8 cellular contexts compared by ENCODE assay signal in genomic region chr10:60733189-60733815, GRCh38. TPM values are rescaled to one million over a fixed set of nuclear protein-coding genes. Genes with fewer than 3 reads are reported as not detected.
A peak's percentile ranks its signal among the peaks of the same experiment; 100 is the strongest.
DNase-seq lines count a peak whose midpoint lies in the region; ATAC-seq and TF ChIP-seq lines count a peak whose summit lies in the region.

No MANE protein-coding gene starts in this region.

- H3K27me3 Mint-ChIP-seq in CD4-positive, CD25-positive, alpha-beta regulatory T cell, result peaks cover 34% of the 10 kb centered on the region
- no peaks in the 10 kb centered on the region for H3K27me3 Mint-ChIP-seq in WTC11 (ENCODE audit: low read depth)
- peaks cover 31% of the 10 kb centered on the region for H3K27me3 Mint-ChIP-seq in dendritic cell treated with granulocyte-macrophage colony-stimulating factor and Interleukin-4, amounts not matched to agents 40 ng/mL and 50 ng/mL, for 4 days

- TF ChIP-seq POLR2A in stomach (IDR thresholded peaks at IDR 0.05), result no peak

- peaks cover 42% of the 10 kb centered on the region for H3K27me3 ChIP-seq in CD4-positive, CD25-positive, alpha-beta regulatory T cell (ENCODE audit: control insufficient read depth, insufficient read depth, low read length)
- peaks cover 25 to 70% of the 10 kb centered on the region in 2 experiments for H3K27me3 ChIP-seq in mesenchymal stem cell (ENCODE audit: control insufficient read depth in 1 of 2, insufficient read depth in 1 of 2, low read length in 2 of 2)
- peaks cover 0 to 35% (median 7%) of the 10 kb centered on the region in 3 donors for H3K27me3 ChIP-seq in stomach

- peak overlapping the region; percentile 45 to 87 for H3K18ac ChIP-seq in mesenchymal stem cell (ENCODE audit: low read depth in 1 of 2, low read length in 2 of 2)

- H3K27ac ChIP-seq in CD4-positive, CD25-positive, alpha-beta regulatory T cell (ENCODE audit: insufficient read depth, low read length, poor library complexity, severe bottlenecking), result peak overlapping the region; percentile 26
- no peak overlapping the region for H3K27ac ChIP-seq in mesenchymal stem cell (ENCODE audit: low read length, poor library complexity, severe bottlenecking)
- peak overlapping the region; percentile 84 to 95 (median 87) for H3K27ac ChIP-seq in stomach

- ATAC-seq in CD4-positive, CD25-positive, alpha-beta regulatory T cell (ENCODE audit: low read depth in 2 of 2), result peak; percentile 50 to 69
- ATAC-seq in GM19372 (IDR thresholded peaks at IDR 0.05; ENCODE audit: low read depth, unreplicated experiment) (peak; percentile 55), HG03520 (IDR thresholded peaks at IDR 0.05; ENCODE audit: unreplicated experiment) (peak; percentile 60), WTC11 (peak; percentile 80)

- H3K36me3 ChIP-seq in CD4-positive, CD25-positive, alpha-beta regulatory T cell (ENCODE audit: control insufficient read depth, insufficient read depth, low read length), result no peaks in the 10 kb centered on the region
- H3K36me3 ChIP-seq in mesenchymal stem cell (ENCODE audit: control insufficient read depth in 1 of 2, insufficient read depth in 2 of 2, low read depth in 1 of 2, low read length in 2 of 2), result no peaks in the 10 kb centered on the region
- no peaks in the 10 kb centered on the region for H3K36me3 ChIP-seq in stomach

- POLR2A ChIA-PET in WTC11 (lab: Charles Lee), result interaction anchor here (1.3 kb wide), 1 partner anchor 45 kb away, joined by 6 read pairs; the partner anchor contains the start of gene CDK1

- H3K23ac ChIP-seq in mesenchymal stem cell (ENCODE audit: low read length in 2 of 2), result peak overlapping the region in 1 of 2 experiments; percentile 50

- peak in 2 of 3 donors; percentile 6 to 26 for DNase-seq in CD4-positive, CD25-positive, alpha-beta regulatory T cell
- DNase-seq in WTC11 (ENCODE audit: low spot score) (peak; percentile 80), mesenchymal stem cell (peak; percentile 35), stomach (peak; percentile 78), NOMO-1 treated with DMSO at 0.1 percent for 48 hours (lab: John Stamatoyannopoulos, UW; ENCODE audit: unreplicated experiment) (no peak)

- peak overlapping the region; percentile 62 to 68 for H3K4ac ChIP-seq in mesenchymal stem cell (ENCODE audit: low read depth in 1 of 2, low read length in 2 of 2)

- H3K4me3 ChIP-seq in CD4-positive, CD25-positive, alpha-beta regulatory T cell (ENCODE audit: low read depth, low read length), result no peak overlapping the region
- H3K4me3 ChIP-seq in mesenchymal stem cell (ENCODE audit: insufficient read depth in 1 of 2, low read depth in 1 of 2, low read length in 2 of 2) (peak overlapping the region; percentile 67 to 68), stomach (peak overlapping the region; percentile 63 to 80 (median 71))

- CTCF ChIA-PET in WTC11 (lab: Charles Lee), result interaction anchor here (0.6 to 1.9 kb wide), 7 partner anchors 15 to 89 kb away, joined by 3 to 7 read pairs (median 3); no protein-coding TSS in a partner anchor

- peak overlapping the region; percentile 71 for H2BK120ac ChIP-seq in mesenchymal stem cell (ENCODE audit: low read depth, low read length)

- peaks cover 24% of the 10 kb centered on the region for H3K4me1 ChIP-seq in CD4-positive, CD25-positive, alpha-beta regulatory T cell (ENCODE audit: control insufficient read depth, insufficient read depth, low read length, poor library complexity, severe bottlenecking)
- H3K4me1 ChIP-seq in mesenchymal stem cell (ENCODE audit: control insufficient read depth, insufficient read depth, low read depth, low read length) (peaks cover 14% of the 10 kb centered on the region), stomach (peaks cover 5 to 26% (median 18%) of the 10 kb centered on the region in 4 donors)

- peak overlapping the region; percentile 43 for H2AFZ ChIP-seq in mesenchymal stem cell (ENCODE audit: low read depth, low read length)

- H4K91ac ChIP-seq in mesenchymal stem cell (ENCODE audit: low read length), result peak overlapping the region; percentile 73

- peak overlapping the region in 1 of 2 experiments; percentile 47 for H2BK12ac ChIP-seq in mesenchymal stem cell (ENCODE audit: low read length in 2 of 2)

- H2AK5ac ChIP-seq in mesenchymal stem cell (ENCODE audit: low read length, severe bottlenecking), result no peak overlapping the region

- peak overlapping the region; percentile 91 for H4K8ac ChIP-seq in mesenchymal stem cell (ENCODE audit: low read length)

- no peak overlapping the region for H3K27ac Mint-ChIP-seq in CD4-positive, CD25-positive, alpha-beta regulatory T cell
- H3K27ac Mint-ChIP-seq in WTC11, result no peak overlapping the region
- no peak overlapping the region for H3K27ac Mint-ChIP-seq in dendritic cell treated with granulocyte-macrophage colony-stimulating factor and Interleukin-4, amounts not matched to agents 40 ng/mL and 50 ng/mL, for 4 days

- WGBS in mesenchymal stem cell, result under 1% methylated on average over 27 of the region's 51 CpGs
- WGBS in stomach, 5 donors, result 1 to 3% (median 2%) methylated on average over 15 to 51 of the region's 51 CpGs

- TF ChIP-seq CTCF in WTC11 (IDR thresholded peaks at IDR 0.05) (no peak), stomach (IDR thresholded peaks at IDR 0.05) (peak in 4 of 7 experiments; percentile 32 to 67 (median 50))

- H2BK5ac ChIP-seq in mesenchymal stem cell (ENCODE audit: low read depth, low read length, poor library complexity, severe bottlenecking), result no peak overlapping the region

- no peak for TF ChIP-seq EP300 in stomach (IDR thresholded peaks at IDR 0.05)

- H3K9me3 Mint-ChIP-seq in CD4-positive, CD25-positive, alpha-beta regulatory T cell, result peaks cover 0 to 2% (median 0%) of the 10 kb centered on the region in 7 donors
- no peaks in the 10 kb centered on the region for H3K9me3 Mint-ChIP-seq in WTC11
- no peaks in the 10 kb centered on the region for H3K9me3 Mint-ChIP-seq in dendritic cell treated with granulocyte-macrophage colony-stimulating factor and Interleukin-4, amounts not matched to agents 40 ng/mL and 50 ng/mL, for 4 days

- peaks cover 9 to 24% (median 15%) of the 10 kb centered on the region in 4 donors for H3K4me1 Mint-ChIP-seq in CD4-positive, CD25-positive, alpha-beta regulatory T cell
- H3K4me1 Mint-ChIP-seq in WTC11, result peaks cover 28% of the 10 kb centered on the region
- peaks cover 14% of the 10 kb centered on the region for H3K4me1 Mint-ChIP-seq in dendritic cell treated with granulocyte-macrophage colony-stimulating factor and Interleukin-4, amounts not matched to agents 40 ng/mL and 50 ng/mL, for 4 days (ENCODE audit: low read depth)

- no peaks in the 10 kb centered on the region for H3K79me1 ChIP-seq in mesenchymal stem cell (replicated peaks; ENCODE audit: low read length, poor library complexity, severe bottlenecking)

- H3K9ac ChIP-seq in mesenchymal stem cell (ENCODE audit: low read length), result no peak overlapping the region

- H3K4me2 ChIP-seq in mesenchymal stem cell (ENCODE audit: low read length, poor library complexity, severe bottlenecking), result peak overlapping the region; percentile 99

- H3K9me3 ChIP-seq in CD4-positive, CD25-positive, alpha-beta regulatory T cell (ENCODE audit: control insufficient read depth in 2 of 2, low read length in 2 of 2), result no peaks in the 10 kb centered on the region
- H3K9me3 ChIP-seq in mesenchymal stem cell (ENCODE audit: control insufficient read depth, low read length) (no peaks in the 10 kb centered on the region), stomach (no peaks in the 10 kb centered on the region)

- peak overlapping the region; percentile 48 for H2BK15ac ChIP-seq in mesenchymal stem cell (ENCODE audit: low read depth, poor library complexity, severe bottlenecking)

- peak overlapping the region in 3 of 4 donors; percentile 23 to 70 (median 47) for H3K4me3 Mint-ChIP-seq in CD4-positive, CD25-positive, alpha-beta regulatory T cell
- peak overlapping the region; percentile 94 for H3K4me3 Mint-ChIP-seq in WTC11
- H3K4me3 Mint-ChIP-seq in dendritic cell treated with granulocyte-macrophage colony-stimulating factor and Interleukin-4, amounts not matched to agents 40 ng/mL and 50 ng/mL, for 4 days, result peak overlapping the region; percentile 82

- no peak overlapping the region for H3K14ac ChIP-seq in mesenchymal stem cell (ENCODE audit: low read length in 2 of 2)

- intact Hi-C loops in dendritic cell treated with granulocyte-macrophage colony-stimulating factor and Interleukin-4, amounts not matched to agents 40 ng/mL and 50 ng/mL, for 4 days (cut with micrococcal nuclease), result no loop called here
- intact Hi-C loops in stomach (cut with DNase I; ENCODE audit: low total_unique reads), result no loop called here

- H3K36me3 Mint-ChIP-seq in CD4-positive, CD25-positive, alpha-beta regulatory T cell, result no peaks in the 10 kb centered on the region
- H3K36me3 Mint-ChIP-seq in WTC11, result no peaks in the 10 kb centered on the region
- H3K36me3 Mint-ChIP-seq in dendritic cell treated with granulocyte-macrophage colony-stimulating factor and Interleukin-4, amounts not matched to agents 40 ng/mL and 50 ng/mL, for 4 days (ENCODE audit: low read depth), result no peaks in the 10 kb centered on the region

TF ChIP-seq in WTC11, 78 proteins besides CTCF, POLR2A, EP300 and RAD21 (continues in another document):
- no peak for TF ChIP-seq ZNF263 (CRISPR knock-in tag; IDR thresholded peaks at IDR 0.05; ENCODE audit: low read depth)
- TF ChIP-seq SP1 (CRISPR knock-in tag; conservative IDR thresholded peaks at IDR 0.05), result peak; percentile 57; the same call in 1 of the 2 replicates
- no peak for TF ChIP-seq IRF2 (CRISPR knock-in tag; IDR thresholded peaks at IDR 0.05; ENCODE audit: borderline replicate concordance, low read depth)
- TF ChIP-seq, protein P1, sequence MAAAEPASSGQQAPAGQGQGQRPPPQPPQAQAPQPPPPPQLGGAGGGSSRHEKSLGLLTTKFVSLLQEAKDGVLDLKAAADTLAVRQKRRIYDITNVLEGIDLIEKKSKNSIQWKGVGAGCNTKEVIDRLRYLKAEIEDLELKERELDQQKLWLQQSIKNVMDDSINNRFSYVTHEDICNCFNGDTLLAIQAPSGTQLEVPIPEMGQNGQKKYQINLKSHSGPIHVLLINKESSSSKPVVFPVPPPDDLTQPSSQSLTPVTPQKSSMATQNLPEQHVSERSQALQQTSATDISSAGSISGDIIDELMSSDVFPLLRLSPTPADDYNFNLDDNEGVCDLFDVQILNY (CRISPR knock-in tag; IDR thresholded peaks at IDR 0.05), result peak; percentile 69
- TF ChIP-seq FOXP1 (CRISPR knock-in tag; IDR thresholded peaks at IDR 0.05; ENCODE audit: borderline replicate concordance), result peak; percentile 71; the same call in 1 of the 2 replicates
- TF ChIP-seq TEAD1 (CRISPR knock-in tag; IDR thresholded peaks at IDR 0.05), result 0 out of 2 replicates have a peak, but pooled peaks have one; percentile 56
- TF ChIP-seq TP53 (CRISPR knock-in tag; IDR thresholded peaks at IDR 0.05), result no peak
- TF ChIP-seq KAT7 (CRISPR knock-in tag; IDR thresholded peaks at IDR 0.05; ENCODE audit: borderline replicate concordance), result peak; percentile 96; the same call in 1 of the 2 replicates

RNA-seq across cellular contexts. Expression of gene CDK1, which starts 45.0 kb away (rescaled TPM):
- 2.1 TPM for total RNA-seq in CD4-positive, CD25-positive, alpha-beta regulatory T cell
- 1 to 10 TPM; 2.2 to 7.8 (median 5.3) TPM for polyA plus RNA-seq in CD4-positive, CD25-positive, alpha-beta regulatory T cell
- total RNA-seq in WTC11 (2021), result 92.8 to 98.9 TPM (median 94.8 TPM) in 3 replicates
- 12.3 TPM for polyA plus RNA-seq in mesenchymal stem cell (2013, experiment 1 of 2)
- polyA plus RNA-seq in mesenchymal stem cell (2013, experiment 2 of 2), result 13.6 TPM
- total RNA-seq in stomach, result 10 to 100 TPM in 1 of 5 donors, 1 to 10 TPM in 4; 1.8 to 33.2 (median 2.6) TPM
- 10 to 100 TPM in 2 of 3 donors, 1 to 10 TPM in 1; 6.0 to 17.2 (median 13.6) TPM for polyA plus RNA-seq in stomach
